Comparison of ENCODE assay signal across 8 cellular contexts in the genomic region with DNA sequence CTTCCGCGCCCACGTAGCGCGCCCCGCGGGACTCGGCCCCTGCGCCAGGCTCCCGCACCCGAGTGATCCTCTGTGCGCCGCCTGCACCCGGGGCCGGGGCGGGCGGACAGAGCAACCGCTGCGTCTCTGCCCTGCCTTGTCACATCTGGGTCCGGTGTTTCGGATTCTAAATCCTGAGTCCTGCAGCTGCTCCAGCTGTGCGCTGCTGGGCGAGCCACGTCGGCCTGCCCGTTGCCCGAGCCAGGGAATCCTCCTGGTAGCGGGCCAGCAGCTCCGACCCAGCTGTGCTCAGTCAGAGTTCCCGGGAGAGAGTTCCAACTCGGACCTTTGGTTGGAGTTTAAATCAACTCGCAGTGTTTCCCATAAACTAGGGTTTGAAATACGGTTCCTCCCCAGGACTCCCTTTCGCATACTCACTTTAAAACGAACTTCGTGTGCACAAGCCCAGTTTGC. TPM values are rescaled to one million over a fixed set of nuclear protein-coding genes. Genes with fewer than 3 reads are reported as not detected.
DNase-seq lines count a peak whose midpoint lies in the region; ATAC-seq and TF ChIP-seq lines count a peak whose summit lies in the region.

No MANE protein-coding gene starts in this region.

- POLR2A ChIA-PET in naive thymus-derived CD8-positive, alpha-beta T cell (lab: Charles Lee) = no interaction called here

- in situ Hi-C loops in ACHN (cut with HindIII; ENCODE audit: low pct_ligation_motif_present, low pct_unique_long_range_greater_than_20kb, low sequenced_read_pairs) = no loop called here

- no peaks in the 10 kb centered on the region for H3K27me3 ChIP-seq in KMS-11 (ENCODE audit: insufficient read depth, low read depth)

- H3K36me3 ChIP-seq in KMS-11 (ENCODE audit: insufficient read depth) = no peaks in the 10 kb centered on the region

- peaks cover 0 to 4% (median 0%) of the 10 kb centered on the region in 9 donors for H3K9me3 Mint-ChIP-seq in naive thymus-derived CD8-positive, alpha-beta T cell

- H3K79me2 ChIP-seq in KMS-11 (ENCODE audit: insufficient read depth, low read depth) = no peaks in the 10 kb centered on the region

- H3K9ac ChIP-seq in KMS-11 = peak overlapping the region; percentile 12; the same call in 1 of the 2 replicates

- no peaks in the 10 kb centered on the region for H3K4me1 ChIP-seq in KMS-11 (ENCODE audit: low read depth, poor library complexity, severe bottlenecking)

- H3K4me1 Mint-ChIP-seq in naive thymus-derived CD8-positive, alpha-beta T cell = peaks cover 0 to 12% (median 6%) of the 10 kb centered on the region in 4 donors

- H2AFZ ChIP-seq in KMS-11 (ENCODE audit: low read depth) = peak overlapping the region; percentile 73

- H3K27ac ChIP-seq in KMS-11 = no peak overlapping the region

- no peak overlapping the region for H3K4me3 ChIP-seq in KMS-11 (IDR thresholded peaks at IDR 0.05; ENCODE audit: insufficient read depth, low read depth, low read length)

- peaks cover 0 to 4% (median 2%) of the 10 kb centered on the region in 3 donors for H3K36me3 Mint-ChIP-seq in naive thymus-derived CD8-positive, alpha-beta T cell

- H4K20me1 ChIP-seq in KMS-11 (ENCODE audit: insufficient read depth) = no peaks in the 10 kb centered on the region

- peaks cover 26 to 53% (median 42%) of the 10 kb centered on the region in 5 donors for H3K27me3 Mint-ChIP-seq in naive thymus-derived CD8-positive, alpha-beta T cell

- TF ChIP-seq CTCF in KMS-11 (conservative IDR thresholded peaks at IDR 0.05; ENCODE audit: low read depth, low read length) = no peak

- DNase-seq in ACHN = peak; percentile 53
- DNase-seq in fibroblast of gingiva (ENCODE audit: low read depth) = peak; percentile 19
- no peak for DNase-seq in naive thymus-derived CD8-positive, alpha-beta T cell
- DNase-seq in stimulated activated CD4-positive, alpha-beta T cell treated with anti-CD3 and anti-CD28 coated beads, Interleukin-4, amount 100 ng/mL, for 1 hour = no peak
- DNase-seq in NCI-H128 (lab: John Stamatoyannopoulos, UW; ENCODE audit: unreplicated experiment) = no peak
- DNase-seq in LoVo (ENCODE audit: low spot score) = no peak

- no peak overlapping the region for H3K27ac Mint-ChIP-seq in naive thymus-derived CD8-positive, alpha-beta T cell

- no peak for ATAC-seq in naive thymus-derived CD8-positive, alpha-beta T cell
- ATAC-seq in GM18520 (IDR thresholded peaks at IDR 0.05; ENCODE audit: unreplicated experiment) = no peak

- H3K4me2 ChIP-seq in KMS-11 = peak overlapping the region; percentile 39; the same call in 1 of the 2 replicates

- peak overlapping the region in 6 of 10 donors; percentile 19 to 63 (median 32) for H3K4me3 Mint-ChIP-seq in naive thymus-derived CD8-positive, alpha-beta T cell

RNA-seq across cellular contexts. Expression of a gene that starts 0.3 kb away (rescaled TPM):
- not detected for total RNA-seq in naive thymus-derived CD8-positive, alpha-beta T cell
- polyA plus RNA-seq in naive thymus-derived CD8-positive, alpha-beta T cell = not detected

Comparison
In these comparisons a context has a peak if more than half of its experiments do, and no peak if none do; other contexts are left out.
1. DNase-seq: peak in ACHN (single experiment) and fibroblast of gingiva (single experiment); none in naive thymus-derived CD8-positive, alpha-beta T cell (0 of 10), stimulated activated CD4-positive, alpha-beta T cell treated with anti-CD3 and anti-CD28 coated beads, Interleukin-4, amount 100 ng/mL, for 1 hour (single experiment), NCI-H128 (single experiment) and LoVo (single experiment).